In the genomic region with DNA sequence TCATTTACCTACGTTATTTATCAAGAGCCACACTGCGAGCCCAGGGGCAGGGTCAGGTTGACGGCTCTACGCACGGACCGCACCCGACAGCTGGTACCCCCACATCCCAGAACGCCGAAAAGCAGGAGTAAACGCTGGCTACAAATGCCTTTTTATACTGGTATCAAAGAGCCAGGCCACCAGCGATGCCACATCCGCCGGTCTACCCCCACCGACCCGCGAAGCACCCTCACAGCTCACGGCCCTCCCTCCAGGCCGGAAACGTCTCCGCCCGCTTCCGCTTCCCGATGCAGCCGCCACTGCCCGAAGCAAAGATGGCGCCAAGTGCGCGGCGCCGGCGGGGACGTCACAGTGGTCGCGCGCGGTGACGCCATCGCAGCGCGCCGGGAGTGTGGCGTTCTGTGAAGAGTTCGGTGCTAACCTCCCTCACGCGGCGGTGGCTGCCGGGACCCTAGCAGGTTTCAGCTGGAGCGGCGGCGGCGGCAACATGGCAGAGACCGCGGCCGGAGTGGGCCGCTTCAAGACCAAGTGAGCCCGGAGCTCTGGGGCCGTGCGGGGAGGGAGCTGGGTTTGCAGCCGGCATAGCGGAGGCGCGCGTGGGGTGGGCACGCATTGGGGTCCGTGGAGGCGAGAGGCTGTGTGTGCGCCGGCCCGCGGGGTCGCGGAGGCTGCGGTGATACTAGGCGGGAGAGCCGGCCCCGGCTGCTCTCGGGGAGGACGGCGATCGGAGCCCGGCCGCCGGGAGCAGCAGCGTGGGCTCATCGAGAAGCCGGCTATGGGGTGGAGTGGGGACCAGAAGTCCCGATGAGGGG, we compare ENCODE assay signal across 8 cellular contexts. TPM values are rescaled to one million over a fixed set of nuclear protein-coding genes. Genes with fewer than 3 reads are reported as not detected.
A peak's percentile ranks its signal among the peaks of the same experiment; 100 is the strongest.
DNase-seq lines count a peak whose midpoint lies in the region; ATAC-seq, FAIRE-seq and TF ChIP-seq lines count a peak whose summit lies in the region.

A gene (plus strand): TSS at position 376 of the 812 bp plus-strand sequence. CDS start 112 bp downstream, at position 488.

- ATAC-seq in HG02623 (IDR thresholded peaks at IDR 0.05; ENCODE audit: unreplicated experiment) (peak; percentile 80), Right ventricle myocardium inferior (peak; percentile 95), pancreas (peak; percentile 94 to 97 (median 96))

- peak within 1 kb of the TSS; percentile 87 to 93 (median 92) for H3K27ac ChIP-seq in pancreas
- peak within 1 kb of the TSS; percentile 37 to 84 (median 72) for H3K27ac ChIP-seq in thyroid gland

- TF ChIP-seq POLR2A in thyroid gland (IDR thresholded peaks at IDR 0.05) = peak; percentile 53 to 90

- 0 to 1% methylated on average over 74 to 87 of the region's 87 CpGs for WGBS in pancreas, 2 donors
- 1 to 3% methylated on average over 19 to 72 of the region's 87 CpGs for WGBS in thyroid gland, 2 donors

- peak; percentile 75 for DNase-seq in GM12864 (ENCODE audit: low read depth)
- peak; percentile 69 for DNase-seq in NCI-H1105 (lab: John Stamatoyannopoulos, UW)
- DNase-seq in SW 1271 (lab: John Stamatoyannopoulos, UW) = peak; percentile 56 to 81
- peak; percentile 90 for DNase-seq in activated naive CD8-positive, alpha-beta T cell treated with anti-CD3 and anti-CD28 coated beads, Interleukin-2, amount 50 U/mL, for 16 hours (ENCODE audit: low read depth, low spot score)
- peak; percentile 97 for DNase-seq in Right ventricle myocardium inferior (ENCODE audit: missing footprints)
- DNase-seq in pancreas = peak; percentile 89 to 97 (median 94)
- peak; percentile 92 to 93 for DNase-seq in thyroid gland

- no peaks in the 10 kb centered on the region for H3K27me3 ChIP-seq in pancreas
- H3K27me3 ChIP-seq in thyroid gland = no peaks in the 10 kb centered on the region

- TF ChIP-seq CTCF in GM12864 (IDR thresholded peaks at IDR 0.05; ENCODE audit: low read depth, low read length, missing control alignments) (no peak), pancreas (IDR thresholded peaks at IDR 0.05) (no peak), thyroid gland (IDR thresholded peaks at IDR 0.05) (peak in 1 of 6 experiments; percentile 29)

- intact Hi-C loops in Right ventricle myocardium inferior (cut with DNase I) (no loop called here), pancreas (cut with DNase I) (no loop called here), thyroid gland (cut with DNase I) (no loop called here)

- H3K9me3 ChIP-seq in pancreas (no peaks in the 10 kb centered on the region), thyroid gland (no peaks in the 10 kb centered on the region)

- FAIRE-seq in pancreas (lab: Jason Lieb, UNC) = no peak

- H3K36me3 ChIP-seq in pancreas (peaks cover 0 to 18% (median 14%) of the 10 kb centered on the region in 3 donors), thyroid gland (peaks cover 26 to 30% of the 10 kb centered on the region in 2 donors)

- peaks cover 0 to 13% (median 12%) of the 10 kb centered on the region in 3 donors for H3K4me1 ChIP-seq in pancreas
- H3K4me1 ChIP-seq in thyroid gland = peaks cover 12 to 20% of the 10 kb centered on the region in 2 donors

- peak within 1 kb of the TSS; percentile 92 for H3K4me3 ChIP-seq in GM12864 (ENCODE audit: low read depth, low read length)
- H3K4me3 ChIP-seq in pancreas = peak within 1 kb of the TSS; percentile 85 to 99 (median 98)
- peak within 1 kb of the TSS; percentile 75 to 98 (median 95) for H3K4me3 ChIP-seq in thyroid gland (replicated peaks in 1 of 3)

RNA-seq across cellular contexts. Expression of the gene that starts here (rescaled TPM):
- total RNA-seq in Right ventricle myocardium inferior = 24.9 TPM
- 10 to 100 TPM; 14.7 to 23.5 (median 19.4) TPM for total RNA-seq in pancreas
- 10 to 100 TPM; 55.8 to 63.7 TPM for polyA plus RNA-seq in pancreas
- 10 to 100 TPM; 34.4 to 91.8 (median 53.7) TPM for total RNA-seq in thyroid gland

Comparison
In these comparisons a context has a peak if more than half of its experiments do, and no peak if none do; other contexts are left out.
1. Peak in every context shown above with its lines: DNase-seq, ATAC-seq, H3K4me3 ChIP-seq and H3K27ac ChIP-seq.